Comparison of ENCODE assay signal across 13 cellular contexts in genomic region chr1:48003741-48004503, GRCh38. TPM values are rescaled to one million over a fixed set of nuclear protein-coding genes. Genes with fewer than 3 reads are reported as not detected.
DNase-seq lines count a peak whose midpoint lies in the region; ATAC-seq and TF ChIP-seq lines count a peak whose summit lies in the region.
"Had no signal": no experiment of that assay in that cellular context is flagged by ENCODE, and none has a peak within 500 bp of the region (broad histone marks: within the 10 kb centered on the region; RNA-seq: fewer than 3 reads in every experiment).

No MANE protein-coding gene starts in this region.

- TF ChIP-seq CTCF in fibroblast of villous mesenchyme (IDR thresholded peaks at IDR 0.05; ENCODE audit: insufficient read depth, low read depth, low read length), result no peak

- H3K36me3 Mint-ChIP-seq in activated naive CD8-positive, alpha-beta T cell treated with anti-CD3 and anti-CD28 coated beads, Interleukin-2, amount 50 U/mL, for 24 hours (ENCODE audit: low read depth), result no peaks in the 10 kb centered on the region

- no peak overlapping the region for H3K4me3 Mint-ChIP-seq in activated naive CD8-positive, alpha-beta T cell treated with anti-CD3 and anti-CD28 coated beads, Interleukin-2, amount 50 U/mL, for 24 hours
- H3K4me3 Mint-ChIP-seq: activated CD4-positive, alpha-beta T cell treated with anti-CD3 and anti-CD28 coated beads, Interleukin-2, amount 10 ng/mL, durations not matched to agents 24 days and 14 days had no signal

- H3K4me1 Mint-ChIP-seq in activated naive CD8-positive, alpha-beta T cell treated with anti-CD3 and anti-CD28 coated beads, Interleukin-2, amount 50 U/mL, for 24 hours, result no peaks in the 10 kb centered on the region
- H3K4me1 Mint-ChIP-seq: activated CD4-positive, alpha-beta T cell treated with anti-CD3 and anti-CD28 coated beads, Interleukin-2, amount 10 ng/mL, durations not matched to agents 24 days and 14 days had no signal

- H3K4me1 ChIP-seq in aorta (ENCODE audit: control insufficient read depth in 1 of 2, insufficient read depth in 2 of 2, low read length in 2 of 2), result no peaks in the 10 kb centered on the region
- H3K4me1 ChIP-seq: psoas muscle had no signal

- H3K9me3 ChIP-seq in aorta (ENCODE audit: control insufficient read depth, low read length), result no peaks in the 10 kb centered on the region
- H3K9me3 ChIP-seq: psoas muscle had no signal

- intact Hi-C loops in aorta (cut with DNase I), result no loop called here

- H3K27ac Mint-ChIP-seq in activated naive CD8-positive, alpha-beta T cell treated with anti-CD3 and anti-CD28 coated beads, Interleukin-2, amount 50 U/mL, for 24 hours, result no peak overlapping the region
- H3K27ac Mint-ChIP-seq: activated CD4-positive, alpha-beta T cell treated with anti-CD3 and anti-CD28 coated beads, Interleukin-2, amount 10 ng/mL, durations not matched to agents 24 days and 14 days had no signal

- H3K9me3 Mint-ChIP-seq in activated naive CD8-positive, alpha-beta T cell treated with anti-CD3 and anti-CD28 coated beads, Interleukin-2, amount 50 U/mL, for 24 hours, result no peaks in the 10 kb centered on the region
- H3K9me3 Mint-ChIP-seq: activated CD4-positive, alpha-beta T cell treated with anti-CD3 and anti-CD28 coated beads, Interleukin-2, amount 10 ng/mL, durations not matched to agents 24 days and 14 days had no signal

- DNase-seq in COLO668 (lab: John Stamatoyannopoulos, UW; ENCODE audit: unreplicated experiment) (peak; percentile 94), NCI-H1092 (lab: John Stamatoyannopoulos, UW) (peak; percentile 54), NCI-H510A (lab: John Stamatoyannopoulos, UW) (peak; percentile 20), fibroblast of villous mesenchyme (ENCODE audit: low read depth) (peak; percentile 24), aorta (no peak)
- no peak for DNase-seq in activated naive CD8-positive, alpha-beta T cell treated with anti-CD3 and anti-CD28 coated beads, Interleukin-2, amount 50 U/mL, for 24 hours
- DNase-seq in activated CD4-positive, alpha-beta T cell treated with anti-CD3 and anti-CD28 coated beads for 1 hour, result no peak
- DNase-seq: activated CD4-positive, alpha-beta T cell treated with anti-CD3 and anti-CD28 coated beads, Interleukin-2, amount 10 ng/mL, durations not matched to agents 24 days and 14 days; activated T-cell treated with anti-CD3 and anti-CD28 coated beads, Interleukin-2, amount 50 U/mL, for 1 hour; kidney; psoas muscle had no signal

- no peaks in the 10 kb centered on the region for H3K27me3 ChIP-seq in aorta (ENCODE audit: control insufficient read depth in 1 of 2, insufficient read depth in 2 of 2, low read length in 1 of 2)

- peaks cover 12% of the 10 kb centered on the region for H3K27me3 Mint-ChIP-seq in activated naive CD8-positive, alpha-beta T cell treated with anti-CD3 and anti-CD28 coated beads, Interleukin-2, amount 50 U/mL, for 24 hours

- no peaks in the 10 kb centered on the region for H3K36me3 ChIP-seq in aorta (ENCODE audit: control insufficient read depth in 1 of 2, insufficient read depth in 2 of 2, low read length in 1 of 2)

- H3K27ac ChIP-seq in aorta (ENCODE audit: low read depth in 1 of 2, low read length in 2 of 2), result no peak overlapping the region
- H3K27ac ChIP-seq: HL-60, psoas muscle had no signal

- 87 to 88% methylated on average over 6 of the region's 6 CpGs for WGBS in aorta, 2 donors

- no peak for ATAC-seq in activated naive CD8-positive, alpha-beta T cell treated with anti-CD3 and anti-CD28 coated beads, Interleukin-2, amount 50 U/mL, for 24 hours
- ATAC-seq in GM19035 (IDR thresholded peaks at IDR 0.05; ENCODE audit: unreplicated experiment) (no peak), aorta (ENCODE audit: low FRiP score) (no peak)
- ATAC-seq: psoas muscle had no signal

- H3K4me3 ChIP-seq in fibroblast of villous mesenchyme (ENCODE audit: low read depth, low read length) (no peak overlapping the region), aorta (ENCODE audit: low read length in 2 of 2) (no peak overlapping the region)
- H3K4me3 ChIP-seq: psoas muscle had no signal

RNA-seq across cellular contexts. Expression of gene TRABD2B, which starts 6.7 kb away (rescaled TPM):
- not detected in 2 replicates for total RNA-seq in fibroblast of villous mesenchyme
- total RNA-seq in aorta, result 10 to 100 TPM; 10.6 to 13.3 TPM
- polyA plus RNA-seq in aorta, result 1 to 10 TPM; 6.0 to 6.5 TPM
- total RNA-seq: activated CD4-positive, alpha-beta T cell treated with anti-CD3 and anti-CD28 coated beads, Interleukin-2, amount 10 ng/mL, durations not matched to agents 24 days and 14 days had no signal

Comparison
In these comparisons a context has a peak if more than half of its experiments do, and no peak if none do; other contexts are left out.
1. DNase-seq: peak in COLO668 (single experiment), NCI-H1092 (single experiment), NCI-H510A (single experiment) and fibroblast of villous mesenchyme (single experiment); none in activated naive CD8-positive, alpha-beta T cell treated with anti-CD3 and anti-CD28 coated beads, Interleukin-2, amount 50 U/mL, for 24 hours (single experiment), activated CD4-positive, alpha-beta T cell treated with anti-CD3 and anti-CD28 coated beads for 1 hour (single experiment) and aorta (0 of 2).
2. RNA of gene TRABD2B, which starts 6.7 kb away (total RNA-seq): 10.6 to 13.3 TPM in aorta; not detected in fibroblast of villous mesenchyme; every median in the first group is over 10 times any median in the second.